In the genomic region with DNA sequence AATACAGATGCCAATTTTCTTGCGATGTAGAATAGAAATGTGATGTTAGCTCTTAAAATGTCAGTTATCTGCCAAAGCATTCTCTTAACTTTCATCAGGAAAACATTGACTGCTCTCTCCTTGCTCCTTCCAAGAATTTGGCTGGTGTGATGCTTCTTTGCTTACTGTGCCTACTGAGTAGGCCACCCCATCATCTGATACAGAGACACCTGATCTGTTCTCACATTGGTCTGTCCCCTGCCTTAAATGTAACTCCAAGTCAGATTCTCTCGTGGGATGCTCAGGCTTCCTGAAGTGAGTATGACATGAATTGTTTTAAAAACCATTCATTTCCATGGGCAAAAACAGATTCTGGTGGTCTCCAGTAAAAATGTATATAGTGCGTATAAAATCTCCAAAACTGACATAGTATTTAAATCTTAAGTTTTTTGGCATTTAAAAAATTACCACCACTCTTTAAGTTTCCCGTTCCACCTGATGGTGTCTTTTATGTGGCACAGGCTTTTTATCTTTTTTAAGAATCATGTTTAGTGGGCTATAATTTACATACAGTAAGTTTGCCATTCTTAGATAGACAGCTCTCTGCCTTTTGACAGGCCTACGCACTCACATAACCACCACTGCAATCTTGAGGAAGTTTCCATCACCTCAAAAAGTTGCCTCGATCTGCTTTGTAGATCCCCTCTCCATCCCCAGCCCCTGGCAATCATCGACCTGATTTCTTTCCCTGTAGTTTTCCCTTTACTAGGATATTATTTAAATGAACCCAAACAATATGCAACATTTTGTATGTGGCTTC, we compare ENCODE assay signal across 15 cellular contexts. TPM values are rescaled to one million over a fixed set of nuclear protein-coding genes. Genes with fewer than 3 reads are reported as not detected.
DNase-seq lines count a peak whose midpoint lies in the region; ATAC-seq and TF ChIP-seq lines count a peak whose summit lies in the region.
"Had no signal": no experiment of that assay in that cellular context is flagged by ENCODE, and none has a peak within 500 bp of the region (broad histone marks: within the 10 kb centered on the region; RNA-seq: fewer than 3 reads in every experiment).

No MANE protein-coding gene starts in this region.

- H3K27ac Mint-ChIP-seq in activated T-cell treated with anti-CD3 and anti-CD28 coated beads, Interleukin-2, amount 50 U/mL, for 24 hours, result peak overlapping the region; percentile 89
- H3K27ac Mint-ChIP-seq in glutamatergic neuron (ENCODE audit: unreplicated experiment), result peak overlapping the region; percentile 77

- H3K36me3 ChIP-seq in BE2C, result peaks cover 5% of the 10 kb centered on the region; the same call in 1 of the 2 replicates
- H3K36me3 ChIP-seq: cardiac muscle cell had no signal

- no peaks in the 10 kb centered on the region; the same call in 1 of the 2 replicates for H3K9me3 ChIP-seq in BE2C
- H3K9me3 ChIP-seq: gastrocnemius medialis, stomach had no signal

- H3K9me3 Mint-ChIP-seq in activated T-cell treated with anti-CD3 and anti-CD28 coated beads, Interleukin-2, amount 50 U/mL, for 24 hours, result peaks cover 4% of the 10 kb centered on the region
- peaks cover 1% of the 10 kb centered on the region for H3K9me3 Mint-ChIP-seq in glutamatergic neuron (ENCODE audit: unreplicated experiment)

- TF ChIP-seq CTCF in glutamatergic neuron (IDR thresholded peaks at IDR 0.05; ENCODE audit: partially characterized antibody, unreplicated experiment) (no peak), BE2C (IDR thresholded peaks at IDR 0.05; ENCODE audit: low read depth, low read length) (no peak)

- H3K27me3 Mint-ChIP-seq in activated T-cell treated with anti-CD3 and anti-CD28 coated beads, Interleukin-2, amount 50 U/mL, for 24 hours, result no peaks in the 10 kb centered on the region
- no peaks in the 10 kb centered on the region for H3K27me3 Mint-ChIP-seq in glutamatergic neuron (ENCODE audit: unreplicated experiment)

- H3K4me1 ChIP-seq in BE2C, result no peaks in the 10 kb centered on the region
- H3K4me1 ChIP-seq: gastrocnemius medialis had no signal

- peak; percentile 20 for DNase-seq in stimulated activated CD4-positive, alpha-beta T cell treated with anti-CD3 and anti-CD28 coated beads, Interleukin-1b, Interleukin-23, amount 100 ng/mL, for 48 hours
- no peak for DNase-seq in stimulated activated CD4-positive, alpha-beta T cell treated with anti-CD3 and anti-CD28 coated beads, Interleukin-12 subunit alpha, Interleukin-12 subunit beta, amount 100 ng/mL, for 4 hours
- no peak for DNase-seq in activated T-cell treated with anti-CD3 and anti-CD28 coated beads, Interleukin-2, amount 50 U/mL, for 24 hours
- no peak for DNase-seq in glutamatergic neuron
- DNase-seq in BE2C, result no peak
- no peak for DNase-seq in H4 (ENCODE audit: low spot score)
- DNase-seq: amniotic stem cell, erythroblast, gastrocnemius medialis, NCI-H187, stomach had no signal

- H3K36me3 Mint-ChIP-seq in activated T-cell treated with anti-CD3 and anti-CD28 coated beads, Interleukin-2, amount 50 U/mL, for 24 hours (ENCODE audit: low read depth), result peaks cover 70% of the 10 kb centered on the region
- peaks cover 15% of the 10 kb centered on the region for H3K36me3 Mint-ChIP-seq in glutamatergic neuron (ENCODE audit: unreplicated experiment)

- peaks cover 75% of the 10 kb centered on the region for H3K4me1 Mint-ChIP-seq in activated T-cell treated with anti-CD3 and anti-CD28 coated beads, Interleukin-2, amount 50 U/mL, for 24 hours (ENCODE audit: low read depth)
- H3K4me1 Mint-ChIP-seq in glutamatergic neuron (ENCODE audit: low read depth, unreplicated experiment), result peaks cover 2% of the 10 kb centered on the region

- peak overlapping the region; percentile 37 for H3K4me3 Mint-ChIP-seq in activated T-cell treated with anti-CD3 and anti-CD28 coated beads, Interleukin-2, amount 50 U/mL, for 24 hours
- no peak overlapping the region for H3K4me3 Mint-ChIP-seq in glutamatergic neuron (ENCODE audit: unreplicated experiment)

- ATAC-seq in HG03135 (IDR thresholded peaks at IDR 0.05; ENCODE audit: unreplicated experiment), result no peak
- ATAC-seq: gastrocnemius medialis, HCT116, K562 had no signal

- no peaks in the 10 kb centered on the region for H3K27me3 ChIP-seq in BE2C
- H3K27me3 ChIP-seq: cardiac muscle cell, gastrocnemius medialis, stomach had no signal

- H3K4me3 ChIP-seq in BE2C (ENCODE audit: low read depth, low read length), result no peak overlapping the region
- H3K4me3 ChIP-seq: cardiac muscle cell, gastrocnemius medialis, K562, stomach had no signal

RNA-seq across cellular contexts. Expression of gene UBE2F, which starts 36.6 kb away (rescaled TPM):
- total RNA-seq in glutamatergic neuron (ENCODE audit: unreplicated experiment), result 43.0 TPM
- 51.8 TPM for polyA plus RNA-seq in BE2C (2012; ENCODE audit: insufficient read depth, insufficient read length, low read depth)
- 94.2 and 98.5 TPM in 2 replicates for total RNA-seq in H4 (2014; rRNA removed; shearing (Covaris generic))

RNA-seq across cellular contexts. Expression of gene SCLY, which starts 57.4 kb away (rescaled TPM):
- 44.0 TPM for total RNA-seq in glutamatergic neuron (ENCODE audit: unreplicated experiment)
- polyA plus RNA-seq in BE2C (2012; ENCODE audit: insufficient read depth, insufficient read length, low read depth), result 63.6 TPM
- total RNA-seq in H4 (2014; rRNA removed; shearing (Covaris generic)), result 19.6 and 20.5 TPM in 2 replicates
